Comparison of ENCODE assay signal across 8 cellular contexts in the genomic region with DNA sequence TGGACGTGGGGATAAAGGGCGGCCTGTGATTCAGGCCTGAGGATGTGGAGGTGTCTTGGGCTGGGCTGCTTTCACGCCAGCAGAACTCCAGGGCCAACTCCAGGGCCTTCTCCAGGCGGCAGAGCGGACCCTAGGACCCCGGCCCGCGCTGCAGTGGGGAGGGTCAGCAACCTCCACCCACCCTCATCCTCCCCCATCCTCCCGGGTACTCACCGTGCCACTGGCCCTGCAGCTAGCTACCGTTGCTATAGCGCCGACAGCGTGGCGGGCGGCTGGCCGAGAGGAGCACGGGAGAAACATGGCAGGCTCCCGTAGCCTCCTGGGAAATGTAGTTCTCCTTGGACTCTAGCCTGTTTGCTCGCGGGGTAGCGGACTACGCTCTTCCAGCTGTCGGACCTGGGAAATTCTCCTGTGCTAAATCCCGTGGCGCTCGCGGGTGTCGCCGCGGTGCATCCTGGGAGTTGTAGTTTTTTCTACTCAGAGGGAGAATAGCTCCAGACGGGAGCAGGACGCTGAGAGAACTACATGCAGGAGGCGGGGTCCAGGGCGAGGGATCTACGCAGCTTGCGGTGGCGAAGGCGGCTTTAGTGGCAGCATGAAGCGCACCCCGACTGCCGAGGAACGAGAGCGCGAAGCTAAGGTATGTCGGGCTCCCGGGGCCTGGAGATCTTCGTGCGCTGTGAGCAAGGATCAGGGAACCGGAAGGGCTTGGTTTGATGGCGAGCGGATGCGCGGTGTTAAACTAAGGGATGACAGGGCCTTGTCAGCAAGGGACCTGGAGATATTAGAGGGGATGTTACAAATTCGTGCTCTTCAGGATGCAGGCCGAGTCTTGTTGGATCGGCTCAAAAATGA. TPM values are rescaled to one million over a fixed set of nuclear protein-coding genes. Genes with fewer than 3 reads are reported as not detected.
DNase-seq lines count a peak whose midpoint lies in the region; ATAC-seq, FAIRE-seq and TF ChIP-seq lines count a peak whose summit lies in the region.

TSS of gene FTO (plus strand) at position 567 of the 855 bp plus-strand sequence.
TSS of gene RPGRIP1L (minus strand) at position 270 of the 855 bp plus-strand sequence. CDS start 3,136 bp downstream, outside the sequence.

- no peaks in the 10 kb centered on the region for H3K4me1 ChIP-seq in BE2C

- H3K27ac Mint-ChIP-seq in activated CD4-positive, alpha-beta T cell treated with anti-CD3 and anti-CD28 coated beads, Interleukin-2, amount 10 ng/mL, durations not matched to agents 24 days and 14 days, result peak within 1 kb of the TSS; percentile 92

- H3K27ac ChIP-seq in coronary artery, result peak within 1 kb of the TSS; percentile 75 to 86

- TF ChIP-seq CTCF in BE2C (IDR thresholded peaks at IDR 0.05; ENCODE audit: low read depth, low read length) (no peak), coronary artery (IDR thresholded peaks at IDR 0.05) (no peak)

- intact Hi-C loops in activated CD4-positive, alpha-beta T cell treated with anti-CD3 and anti-CD28 coated beads, Interleukin-2, amount 10 ng/mL, durations not matched to agents 24 days and 14 days (cut with micrococcal nuclease), result loop anchor here (1.0 to 10.0 kb wide), 4 partner anchors 169 to 1225 kb away; partner anchors contain the start of genes AKTIP and RBL2

- peaks cover 12% of the 10 kb centered on the region for H3K36me3 Mint-ChIP-seq in activated CD4-positive, alpha-beta T cell treated with anti-CD3 and anti-CD28 coated beads, Interleukin-2, amount 10 ng/mL, durations not matched to agents 24 days and 14 days (ENCODE audit: low read depth)

- no peaks in the 10 kb centered on the region for H3K9me3 ChIP-seq in BE2C

- no peaks in the 10 kb centered on the region for H3K36me3 ChIP-seq in BE2C

- H3K4me1 Mint-ChIP-seq in activated CD4-positive, alpha-beta T cell treated with anti-CD3 and anti-CD28 coated beads, Interleukin-2, amount 10 ng/mL, durations not matched to agents 24 days and 14 days, result peaks cover 16% of the 10 kb centered on the region

- no peaks in the 10 kb centered on the region for H3K9me3 Mint-ChIP-seq in activated CD4-positive, alpha-beta T cell treated with anti-CD3 and anti-CD28 coated beads, Interleukin-2, amount 10 ng/mL, durations not matched to agents 24 days and 14 days

- DNase-seq in BE2C (peak; percentile 98), GM19239 (ENCODE audit: insufficient read length, low spot score) (peak; percentile 88), NCI-H524 treated with DMSO at 0.1 percent for 48 hours (lab: John Stamatoyannopoulos, UW) (peak; percentile 99), coronary artery (ENCODE audit: low spot score) (peak; percentile 99), left kidney (ENCODE audit: low read depth, low spot score) (peak; percentile 99)
- DNase-seq in activated CD4-positive, alpha-beta T cell treated with anti-CD3 and anti-CD28 coated beads, Interleukin-2, amount 10 ng/mL, durations not matched to agents 24 days and 14 days, result peak; percentile 99
- DNase-seq in stimulated activated CD4-positive, alpha-beta T cell treated with anti-CD3 and anti-CD28 coated beads, Interleukin-2, amount 100 ng/mL, for 24 hours, result peak; percentile 98 to 99

- peak; percentile 94 for FAIRE-seq in GM19239 (lab: Jason Lieb, UNC)

- H3K27me3 ChIP-seq in BE2C, result no peaks in the 10 kb centered on the region

- peak within 1 kb of the TSS; percentile 93 for H3K4me3 Mint-ChIP-seq in activated CD4-positive, alpha-beta T cell treated with anti-CD3 and anti-CD28 coated beads, Interleukin-2, amount 10 ng/mL, durations not matched to agents 24 days and 14 days

- H3K4me3 ChIP-seq in BE2C (ENCODE audit: low read depth, low read length), result peak within 1 kb of the TSS; percentile 94
- peak within 1 kb of the TSS; percentile 98 for H3K4me3 ChIP-seq in coronary artery

- ATAC-seq in HG03457 (IDR thresholded peaks at IDR 0.05; ENCODE audit: unreplicated experiment), result peak; percentile 99

- no peaks in the 10 kb centered on the region for H3K27me3 Mint-ChIP-seq in activated CD4-positive, alpha-beta T cell treated with anti-CD3 and anti-CD28 coated beads, Interleukin-2, amount 10 ng/mL, durations not matched to agents 24 days and 14 days

RNA-seq across cellular contexts. Expression of gene FTO, which starts in this region (rescaled TPM):
- 42.9 TPM for polyA plus RNA-seq in BE2C (2012; ENCODE audit: insufficient read depth, insufficient read length, low read depth)
- total RNA-seq in activated CD4-positive, alpha-beta T cell treated with anti-CD3 and anti-CD28 coated beads, Interleukin-2, amount 10 ng/mL, durations not matched to agents 24 days and 14 days, result 60.8 and 61.1 TPM in 2 replicates

RNA-seq across cellular contexts. Expression of gene RPGRIP1L, which starts in this region (rescaled TPM):
- polyA plus RNA-seq in BE2C (2012; ENCODE audit: insufficient read depth, insufficient read length, low read depth), result 16.3 TPM
- total RNA-seq in activated CD4-positive, alpha-beta T cell treated with anti-CD3 and anti-CD28 coated beads, Interleukin-2, amount 10 ng/mL, durations not matched to agents 24 days and 14 days, result 9.9 and 10.0 TPM in 2 replicates

Comparison
In these comparisons a context has a peak if more than half of its experiments do, and no peak if none do; other contexts are left out.
1. Peak in every context shown above with its lines: DNase-seq, ATAC-seq, H3K4me3 ChIP-seq and H3K27ac ChIP-seq.